In genomic region chr2:69829243-69830044, GRCh38 we compare ENCODE assay signal across 8 cellular contexts. TPM values are rescaled to one million over a fixed set of nuclear protein-coding genes. Genes with fewer than 3 reads are reported as not detected.
DNase-seq lines count a peak whose midpoint lies in the region; ATAC-seq and TF ChIP-seq lines count a peak whose summit lies in the region.

TSS of gene GMCL1 (plus strand) at chr2:69829660. CDS start at chr2:69829893, 233 bp downstream.

- H3K27me3 Mint-ChIP-seq in activated naive CD4-positive, alpha-beta T cell treated with anti-CD3 and anti-CD28 coated beads for 36 hours (ENCODE audit: low read depth): no peaks in the 10 kb centered on the region

- intact Hi-C loops in activated naive CD4-positive, alpha-beta T cell treated with anti-CD3 and anti-CD28 coated beads for 36 hours (cut with micrococcal nuclease): loop anchor here (1.0 to 5.0 kb wide), 15 partner anchors 12 to 464 kb away; partner anchors contain the start of genes ANXA4, GFPT1, NFU1 and PCBP1

- H3K36me3 Mint-ChIP-seq in activated naive CD4-positive, alpha-beta T cell treated with anti-CD3 and anti-CD28 coated beads for 36 hours (ENCODE audit: low read depth): peaks cover 13% of the 10 kb centered on the region

- H3K36me3 ChIP-seq in GM06990 (ENCODE audit: control insufficient read depth, insufficient read depth, low read length): no peaks in the 10 kb centered on the region

- H3K27ac ChIP-seq in substantia nigra (ENCODE audit: low read depth, low read length, poor library complexity, severe bottlenecking): peak within 1 kb of the TSS; percentile 93

- no peaks in the 10 kb centered on the region for H3K9me3 Mint-ChIP-seq in activated naive CD4-positive, alpha-beta T cell treated with anti-CD3 and anti-CD28 coated beads for 36 hours

- CTCF ChIA-PET in activated naive CD4-positive, alpha-beta T cell treated with anti-CD3 and anti-CD28 coated beads for 36 hours (lab: Charles Lee): interaction anchor here (3.1 to 3.3 kb wide), 2 partner anchors 12 to 104 kb away, joined by 19 to 20 read pairs; no protein-coding TSS in a partner anchor

- TF ChIP-seq CTCF in GM06990 (IDR thresholded peaks at IDR 0.05; ENCODE audit: insufficient read depth, low read length, poor library complexity, severe bottlenecking) (no peak), NB4 (IDR thresholded peaks at IDR 0.05; ENCODE audit: low read depth, low read length) (no peak)

- peak; percentile 95 for TF ChIP-seq POLR2A in NB4 (IDR thresholded peaks at IDR 0.05; ENCODE audit: extremely low read depth, insufficient read length)

- H3K4me3 Mint-ChIP-seq in activated naive CD4-positive, alpha-beta T cell treated with anti-CD3 and anti-CD28 coated beads for 36 hours: peak within 1 kb of the TSS; percentile 94

- ATAC-seq in HG02571 (IDR thresholded peaks at IDR 0.05; ENCODE audit: unreplicated experiment): peak; percentile 92

- DNase-seq in GM06990 (ENCODE audit: extremely low read depth, insufficient read length): peak; percentile 99
- peak; percentile 98 for DNase-seq in NB4 (ENCODE audit: low read depth)
- DNase-seq in SK-N-DZ (ENCODE audit: low spot score): peak; percentile 94
- DNase-seq in activated naive CD4-positive, alpha-beta T cell treated with anti-CD3 and anti-CD28 coated beads for 36 hours: peak; percentile 99
- peak; percentile 93 for DNase-seq in germinal center (ENCODE audit: low spot score)
- peak; percentile 71 for DNase-seq in non-pigmented ciliary epithelial cell (ENCODE audit: low read depth)
- DNase-seq in substantia nigra (lab: John Stamatoyannopoulos, UW): peak; percentile 47 to 98 (median 91)

- peak within 1 kb of the TSS; percentile 88 for H3K27ac Mint-ChIP-seq in activated naive CD4-positive, alpha-beta T cell treated with anti-CD3 and anti-CD28 coated beads for 36 hours

- H3K4me3 ChIP-seq in GM06990 (replicated peaks; ENCODE audit: low read depth, low read length): peak within 1 kb of the TSS; percentile 95
- peak within 1 kb of the TSS; percentile 83 for H3K4me3 ChIP-seq in NB4 (ENCODE audit: low read depth, low read length)

- peaks cover 51% of the 10 kb centered on the region for H3K4me1 Mint-ChIP-seq in activated naive CD4-positive, alpha-beta T cell treated with anti-CD3 and anti-CD28 coated beads for 36 hours (ENCODE audit: low read depth)

- H3K27me3 ChIP-seq in GM06990 (replicated peaks; ENCODE audit: control insufficient read depth, insufficient read depth, low read length): no peaks in the 10 kb centered on the region

RNA-seq across cellular contexts. Expression of gene GMCL1, which starts in this region (rescaled TPM):
- 8.7 and 11.4 TPM in 2 replicates for polyA plus RNA-seq in SK-N-DZ (2014; cell fraction: cytosol; rRNA removed)
- polyA plus RNA-seq in SK-N-DZ (2014; cell fraction: nucleus; rRNA removed): 7.1 and 8.0 TPM in 2 replicates
- total RNA-seq in activated naive CD4-positive, alpha-beta T cell treated with anti-CD3 and anti-CD28 coated beads for 36 hours: 10 to 100 TPM; 15.9 to 19.4 TPM

Comparison
In these comparisons a context has a peak if more than half of its experiments do, and no peak if none do; other contexts are left out.
1. Peak in every context shown above with its lines: DNase-seq, ATAC-seq, H3K4me3 ChIP-seq and H3K27ac ChIP-seq.